ENCODE assay signal across 25 cellular contexts in the genomic region with DNA sequence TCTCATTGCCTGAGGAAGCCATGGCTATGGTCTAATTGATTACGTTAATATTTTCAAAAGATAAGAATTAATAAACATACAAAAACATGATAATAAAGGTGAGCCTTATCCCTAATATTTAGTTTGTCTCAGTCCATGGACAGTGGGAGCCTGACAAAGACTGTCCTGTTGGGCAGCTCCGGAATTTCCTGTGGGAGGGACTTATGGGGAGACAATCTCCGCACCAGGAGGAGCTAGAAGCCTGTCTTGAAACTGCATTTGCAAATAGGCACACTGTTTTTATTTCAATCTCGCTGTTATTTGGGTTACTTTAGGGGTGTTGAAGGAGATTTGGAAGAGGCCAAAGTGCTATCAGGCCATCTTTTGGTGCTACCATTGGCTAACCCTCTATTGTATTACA. TPM values are rescaled to one million over a fixed set of nuclear protein-coding genes. Genes with fewer than 3 reads are reported as not detected.
A peak's percentile ranks its signal among the peaks of the same experiment; 100 is the strongest.
DNase-seq lines count a peak whose midpoint lies in the region; ATAC-seq, FAIRE-seq and TF ChIP-seq lines count a peak whose summit lies in the region.
"Had no signal": no experiment of that assay in that cellular context is flagged by ENCODE, and none has a peak within 500 bp of the region (broad histone marks: within the 10 kb centered on the region; RNA-seq: fewer than 3 reads in every experiment).

No MANE protein-coding gene starts in this region.

- H3K9me3 ChIP-seq in H1 (ENCODE audit: insufficient read depth in 2 of 2, low read depth in 1 of 2, low read length in 1 of 2) = no peaks in the 10 kb centered on the region
- H3K9me3 ChIP-seq: ascending aorta, esophagus squamous epithelium, mucosa of descending colon, psoas muscle, vagina had no signal

- H2BK12ac ChIP-seq in H1 (ENCODE audit: low read depth, low read length) = no peak overlapping the region

- H3K23ac ChIP-seq in H1 (ENCODE audit: insufficient read length) = no peak overlapping the region

- TF ChIP-seq RAD21 in H1 (IDR thresholded peaks at IDR 0.05 in 1 of 2, conservative IDR thresholded peaks at IDR 0.05 in 1 of 2; ENCODE audit: low read depth in 2 of 2, low read length in 2 of 2) = peak; percentile 32 to 42; a peak in 3 of 4 replicates

- H4K20me1 ChIP-seq in H1 (replicated peaks in 1 of 2; ENCODE audit: control insufficient read depth in 1 of 2, insufficient read depth in 2 of 2, low read length in 2 of 2) = no peaks in the 10 kb centered on the region

- ATAC-seq in HG02571 (IDR thresholded peaks at IDR 0.05; ENCODE audit: unreplicated experiment) = no peak
- ATAC-seq: activated CD8-positive, alpha-beta memory T cell treated with anti-CD3 and anti-CD28 coated beads, Interleukin-2, amount 10 ng/mL, durations not matched to agents 7 days and 5 days; left lobe of liver; mucosa of descending colon; psoas muscle; stimulated activated naive B cell treated with anti-CD40 and anti-IgM and Interleukin-4, amounts not matched to agents 10 μg/mL and 1 μg/mL and 100 μg/mL, for 72 hours had no signal

- H3K27ac Mint-ChIP-seq in endothelial cell (ENCODE audit: unreplicated experiment) = no peak overlapping the region
- H3K27ac Mint-ChIP-seq: activated CD4-positive, alpha-beta T cell treated with anti-CD3 and anti-CD28 coated beads, Interleukin-2, amount 10 ng/mL, durations not matched to agents 24 days and 14 days; activated CD8-positive, alpha-beta memory T cell treated with anti-CD3 and anti-CD28 coated beads, Interleukin-2, amount 10 ng/mL, durations not matched to agents 7 days and 5 days; activated naive CD4-positive, alpha-beta T cell treated with anti-CD3 and anti-CD28 coated beads, Interleukin-2, amount 50 U/mL, for 24 hours; stimulated activated naive B cell treated with anti-CD40 and anti-IgM and Interleukin-4, amounts not matched to agents 10 μg/mL and 1 μg/mL and 100 μg/mL, for 72 hours had no signal

- no peak overlapping the region for H3K4me2 ChIP-seq in H1 (ENCODE audit: insufficient read depth in 1 of 2, low read depth in 2 of 2, low read length in 2 of 2)

- H2BK15ac ChIP-seq in H1 (ENCODE audit: low read length) = no peak overlapping the region

- no peaks in the 10 kb centered on the region for H3K9me3 Mint-ChIP-seq in endothelial cell (ENCODE audit: unreplicated experiment)
- H3K9me3 Mint-ChIP-seq: activated CD4-positive, alpha-beta T cell treated with anti-CD3 and anti-CD28 coated beads, Interleukin-2, amount 10 ng/mL, durations not matched to agents 24 days and 14 days; activated naive CD4-positive, alpha-beta T cell treated with anti-CD3 and anti-CD28 coated beads, Interleukin-2, amount 50 U/mL, for 24 hours; stimulated activated naive B cell treated with anti-CD40 and anti-IgM and Interleukin-4, amounts not matched to agents 10 μg/mL and 1 μg/mL and 100 μg/mL, for 72 hours had no signal

- H4K91ac ChIP-seq in H1 (replicated peaks; ENCODE audit: insufficient read length, low read length) = no peak overlapping the region

- CTCF ChIA-PET in H1 (lab: Charles Lee; ENCODE audit: partially characterized antibody) = interaction anchor here (0.9 to 1.7 kb wide), 6 partner anchors 9 to 91 kb away, joined by 3 to 6 read pairs (median 3); no protein-coding TSS in a partner anchor

- H3K9ac ChIP-seq in H1 (replicated peaks in 1 of 4; ENCODE audit: extremely low read depth in 1 of 4, low read depth in 3 of 4, low read length in 3 of 4) = no peak overlapping the region

- no peak overlapping the region for H2AK5ac ChIP-seq in H1 (ENCODE audit: low read depth, low read length)

- peaks cover 3% of the 10 kb centered on the region for H3K4me1 Mint-ChIP-seq in endothelial cell (ENCODE audit: unreplicated experiment)
- H3K4me1 Mint-ChIP-seq: activated CD4-positive, alpha-beta T cell treated with anti-CD3 and anti-CD28 coated beads, Interleukin-2, amount 10 ng/mL, durations not matched to agents 24 days and 14 days; activated CD8-positive, alpha-beta memory T cell treated with anti-CD3 and anti-CD28 coated beads, Interleukin-2, amount 10 ng/mL, durations not matched to agents 7 days and 5 days; activated naive CD4-positive, alpha-beta T cell treated with anti-CD3 and anti-CD28 coated beads, Interleukin-2, amount 50 U/mL, for 24 hours; stimulated activated naive B cell treated with anti-CD40 and anti-IgM and Interleukin-4, amounts not matched to agents 10 μg/mL and 1 μg/mL and 100 μg/mL, for 72 hours had no signal

- DNase-seq in Daoy (ENCODE audit: low read depth) = peak; percentile 29
- peak; percentile 50 for DNase-seq in M059J (ENCODE audit: low read depth)
- DNase-seq in H1 (ENCODE audit: low read depth in 1 of 2, low spot score in 2 of 2) = no peak
- peak; percentile 27 for DNase-seq in kidney glomerular epithelial cell (lab: John Stamatoyannopoulos, UW)
- no peak for DNase-seq in T1000 (lab: John Stamatoyannopoulos, UW)
- DNase-seq in activated CD4-positive, alpha-beta T cell treated with anti-CD3 and anti-CD28 coated beads, Interleukin-2, amount 50 U/mL, for 4 hours = no peak
- no peak for DNase-seq in endothelial cell (ENCODE audit: low spot score)
- DNase-seq: activated CD4-positive, alpha-beta T cell treated with anti-CD3 and anti-CD28 coated beads, Interleukin-2, amount 10 ng/mL, durations not matched to agents 24 days and 14 days; activated CD8-positive, alpha-beta memory T cell treated with anti-CD3 and anti-CD28 coated beads, Interleukin-2, amount 10 ng/mL, durations not matched to agents 7 days and 5 days; cerebellar nuclear complex; effector CD4-positive, alpha-beta T cell; esophagus squamous epithelium; mucosa of descending colon; NCI-H187; NCI-H69; psoas muscle; stimulated activated CD4-positive, alpha-beta T cell treated with anti-CD3 and anti-CD28 coated beads, Interleukin-2, amount 100 ng/mL, for 48 hours; stimulated activated naive B cell treated with anti-CD40 and anti-IgM and Interleukin-4, amounts not matched to agents 10 μg/mL and 1 μg/mL and 100 μg/mL, for 72 hours had no signal

- POLR2A ChIA-PET in H1 (lab: Charles Lee; ENCODE audit: partially characterized antibody) = interaction anchor here (1.0 to 1.3 kb wide), 3 partner anchors 11 to 51 kb away, joined by 3 to 5 read pairs (median 3); partner anchors contain the start of gene ZDHHC17

- TF ChIP-seq EP300 in H1 (IDR thresholded peaks at IDR 0.05; ENCODE audit: borderline replicate concordance in 1 of 2, low read depth in 2 of 2, low read length in 2 of 2) = no peak

- H4K8ac ChIP-seq in H1 (ENCODE audit: extremely low read depth, insufficient read depth, low read length) = no peak overlapping the region

- H2AFZ ChIP-seq in H1 (ENCODE audit: low read length) = peak overlapping the region; percentile 100

- H4K5ac ChIP-seq in H1 (ENCODE audit: insufficient read length, low read depth, low read length) = no peak overlapping the region

- H3K79me1 ChIP-seq in H1 (ENCODE audit: low read depth, low read length) = no peaks in the 10 kb centered on the region

- H3K4me1 ChIP-seq in H1 (replicated peaks in 1 of 4; ENCODE audit: control insufficient read depth in 3 of 4, insufficient read depth in 4 of 4, low read length in 3 of 4) = no peaks in the 10 kb centered on the region
- H3K4me1 ChIP-seq: ascending aorta, esophagus squamous epithelium, psoas muscle, vagina had no signal

- no peaks in the 10 kb centered on the region for H3K27me3 Mint-ChIP-seq in endothelial cell (ENCODE audit: unreplicated experiment)
- H3K27me3 Mint-ChIP-seq: activated CD4-positive, alpha-beta T cell treated with anti-CD3 and anti-CD28 coated beads, Interleukin-2, amount 10 ng/mL, durations not matched to agents 24 days and 14 days; activated CD8-positive, alpha-beta memory T cell treated with anti-CD3 and anti-CD28 coated beads, Interleukin-2, amount 10 ng/mL, durations not matched to agents 7 days and 5 days; stimulated activated naive B cell treated with anti-CD40 and anti-IgM and Interleukin-4, amounts not matched to agents 10 μg/mL and 1 μg/mL and 100 μg/mL, for 72 hours had no signal

- H3K14ac ChIP-seq in H1 (ENCODE audit: insufficient read length) = no peak overlapping the region

- no peak for TF ChIP-seq POLR2A in H1 (IDR thresholded peaks at IDR 0.05; ENCODE audit: control extremely low read depth in 1 of 2, low read depth in 2 of 2, low read length in 2 of 2)

- no peak overlapping the region for H2BK120ac ChIP-seq in H1 (replicated peaks; ENCODE audit: low read depth, low read length)

- H3K36me3 Mint-ChIP-seq in endothelial cell (ENCODE audit: low read depth, unreplicated experiment) = no peaks in the 10 kb centered on the region
- H3K36me3 Mint-ChIP-seq: activated CD8-positive, alpha-beta memory T cell treated with anti-CD3 and anti-CD28 coated beads, Interleukin-2, amount 10 ng/mL, durations not matched to agents 7 days and 5 days; activated naive CD4-positive, alpha-beta T cell treated with anti-CD3 and anti-CD28 coated beads, Interleukin-2, amount 50 U/mL, for 24 hours; stimulated activated naive B cell treated with anti-CD40 and anti-IgM and Interleukin-4, amounts not matched to agents 10 μg/mL and 1 μg/mL and 100 μg/mL, for 72 hours had no signal

- H2BK5ac ChIP-seq in H1 (ENCODE audit: low read depth, low read length) = no peak overlapping the region

- H3K18ac ChIP-seq in H1 (ENCODE audit: extremely low read depth, low read length) = no peak overlapping the region

- no peak overlapping the region for H3K4ac ChIP-seq in H1 (replicated peaks; ENCODE audit: insufficient read length, low read depth, low read length)

- H2BK20ac ChIP-seq in H1 (ENCODE audit: low read length) = 0 out of 2 replicates have a peak overlapping the region, but pooled peaks have one; percentile 62

- H3K36me3 ChIP-seq in H1 (ENCODE audit: control insufficient read depth in 2 of 4, insufficient read depth in 4 of 4, low read length in 3 of 4) = no peaks in the 10 kb centered on the region
- H3K36me3 ChIP-seq: ascending aorta, esophagus squamous epithelium, vagina had no signal

- H3K4me3 ChIP-seq in H1 (ENCODE audit: extremely low read depth in 1 of 4, insufficient read depth in 2 of 4, low read depth in 3 of 4, low read length in 4 of 4) = no peak overlapping the region
- H3K4me3 ChIP-seq: ascending aorta, esophagus squamous epithelium, mucosa of descending colon, psoas muscle, vagina had no signal

- no peak overlapping the region for H3K27ac ChIP-seq in H1 (ENCODE audit: low read depth, low read length)
- H3K27ac ChIP-seq: ascending aorta, C4-2B, esophagus squamous epithelium, psoas muscle, vagina had no signal

- no peaks in the 10 kb centered on the region for H3K27me3 ChIP-seq in H1 (replicated peaks in 1 of 4; ENCODE audit: control insufficient read depth in 3 of 4, extremely low read depth in 1 of 4, insufficient read depth in 3 of 4, low read length in 3 of 4)
- H3K27me3 ChIP-seq: ascending aorta, esophagus squamous epithelium, vagina had no signal

- no peak overlapping the region for H3K4me3 Mint-ChIP-seq in endothelial cell (ENCODE audit: unreplicated experiment)
- H3K4me3 Mint-ChIP-seq: activated CD4-positive, alpha-beta T cell treated with anti-CD3 and anti-CD28 coated beads, Interleukin-2, amount 10 ng/mL, durations not matched to agents 24 days and 14 days; activated CD8-positive, alpha-beta memory T cell treated with anti-CD3 and anti-CD28 coated beads, Interleukin-2, amount 10 ng/mL, durations not matched to agents 7 days and 5 days; activated naive CD4-positive, alpha-beta T cell treated with anti-CD3 and anti-CD28 coated beads, Interleukin-2, amount 50 U/mL, for 24 hours; stimulated activated naive B cell treated with anti-CD40 and anti-IgM and Interleukin-4, amounts not matched to agents 10 μg/mL and 1 μg/mL and 100 μg/mL, for 72 hours had no signal

- FAIRE-seq in H1 (lab: Jason Lieb, UNC) = peak; percentile 65
- FAIRE-seq: GM18507 had no signal

- H3K23me2 ChIP-seq in H1 (ENCODE audit: low read depth, low read length) = no peaks in the 10 kb centered on the region

- TF ChIP-seq CTCF in H1 (IDR thresholded peaks at IDR 0.05; ENCODE audit: control extremely low read depth in 1 of 3, insufficient read depth in 1 of 3, low read depth in 1 of 3, low read length in 3 of 3) (no peak; a peak in 1 of 4 replicates), endothelial cell (IDR thresholded peaks at IDR 0.05; ENCODE audit: unreplicated experiment) (no peak)

- H3K56ac ChIP-seq in H1 (replicated peaks; ENCODE audit: insufficient read length, low read depth, low read length) = no peak overlapping the region

- 58% methylated on average over 4 of the region's 4 CpGs; no CpG with 5 or more reads in 1 of the 2 experiments for WGBS in H1 (ENCODE audit: extremely low coverage in 1 of 2, insufficient coverage in 1 of 2, insufficient read length in 1 of 2, insufficient replicate concordance in 2 of 2, low coverage in 1 of 2, low lambda C conversion rate in 2 of 2, missing lambda C conversion rate in 1 of 2), 2 experiments

- no peaks in the 10 kb centered on the region for H3K79me2 ChIP-seq in H1 (ENCODE audit: control insufficient read depth in 1 of 2, insufficient read depth in 2 of 2, low read length in 2 of 2)

RNA-seq across cellular contexts. Expression of gene ZDHHC17, which starts 50.8 kb away (rescaled TPM):
- 23.3 and 33.9 TPM in 2 replicates for total RNA-seq in Daoy (2014; rRNA removed; shearing (Covaris generic))
- total RNA-seq in M059J (2014; rRNA removed; shearing (Covaris generic)) = 14.2 and 25.6 TPM in 2 replicates
- total RNA-seq in H1 (2021; fragmentation: NEBNext Ultra II Directional; extraction: Animal tissue kit (Norgen Biotek cat#: 25700)) = 27.6 and 32.1 TPM in 2 replicates
- polyA plus RNA-seq in H1 (2011; rRNA removed) = 17.3 and 28.9 TPM in 2 replicates
- polyA plus RNA-seq in H1 (2011; cell fraction: cytosol; rRNA removed) = 26.9 TPM
- polyA plus RNA-seq in H1 (2011; cell fraction: nucleus; rRNA removed) = 49.1 TPM
- polyA plus RNA-seq in H1 (2012, experiment 1 of 2) = 20.6 to 32.5 TPM (median 27.1 TPM) in 4 replicates
- polyA plus RNA-seq in H1 (2012, experiment 2 of 2) = 1.3 TPM
- polyA plus RNA-seq in H1 (2013, experiment 1 of 2) = 15.8 TPM
- polyA plus RNA-seq in H1 (2013, experiment 2 of 2) = 14.0 TPM
- polyA minus RNA-seq in H1 (2011; rRNA and poly(A)+ RNA removed) = 149 and 270 TPM in 2 replicates
- polyA minus RNA-seq in H1 (2011; cell fraction: cytosol; rRNA and poly(A)+ RNA removed) = 38.8 TPM
- polyA minus RNA-seq in H1 (2011; cell fraction: nucleus; rRNA and poly(A)+ RNA removed) = 145 TPM
- 52.0 TPM for total RNA-seq in endothelial cell (ENCODE audit: unreplicated experiment)

Comparison
In these comparisons a context has a peak if more than half of its experiments do, and no peak if none do; other contexts are left out.
1. DNase-seq: peak in Daoy (single experiment), M059J (single experiment) and kidney glomerular epithelial cell (single experiment); none in H1 (0 of 2), T1000 (single experiment), activated CD4-positive, alpha-beta T cell treated with anti-CD3 and anti-CD28 coated beads, Interleukin-2, amount 50 U/mL, for 4 hours (0 of 2) and endothelial cell (single experiment).